In genomic region chr19:36719687-36720556, GRCh38 we compare ENCODE assay signal across 13 cellular contexts. TPM values are rescaled to one million over a fixed set of nuclear protein-coding genes. Genes with fewer than 3 reads are reported as not detected.
A peak's percentile ranks its signal among the peaks of the same experiment; 100 is the strongest.
DNase-seq lines count a peak whose midpoint lies in the region; ATAC-seq and TF ChIP-seq lines count a peak whose summit lies in the region.
"Had no signal": no experiment of that assay in that cellular context is flagged by ENCODE, and none has a peak within 500 bp of the region (broad histone marks: within the 10 kb centered on the region; RNA-seq: fewer than 3 reads in every experiment).

No MANE protein-coding gene starts in this region.

- H4K20me1 ChIP-seq in Karpas-422 (ENCODE audit: insufficient read depth, low read depth, low read length) (no peaks in the 10 kb centered on the region), hepatocyte (ENCODE audit: insufficient read depth, poor library complexity, severe bottlenecking) (no peaks in the 10 kb centered on the region)

- DNase-seq in EH (ENCODE audit: low read depth) (peak; percentile 6), Karpas-422 (no peak), myocyte (ENCODE audit: low read depth) (peak; percentile 11), hepatocyte (ENCODE audit: low spot score) (no peak)
- DNase-seq in activated CD4-positive, alpha-beta T cell treated with anti-CD3 and anti-CD28 coated beads, Interleukin-2, amount 10 ng/mL, durations not matched to agents 24 days and 14 days: no peak
- DNase-seq: activated CD4-positive, alpha-beta T cell treated with anti-CD3 and anti-CD28 coated beads, Interleukin-2, amount 50 U/mL, for 4 hours; NCI-H1092 treated with DMSO at 0.1 percent for 48 hours; RPMI8226; transverse colon had no signal

- peaks cover 60% of the 10 kb centered on the region for H3K9me3 ChIP-seq in Karpas-422 (ENCODE audit: low read length)
- peaks cover 23% of the 10 kb centered on the region for H3K9me3 ChIP-seq in ectodermal cell (ENCODE audit: control insufficient read depth, low read length)
- H3K9me3 ChIP-seq in hepatocyte (ENCODE audit: low read depth): peaks cover 79% of the 10 kb centered on the region

- H3K27me3 ChIP-seq in Karpas-422 (ENCODE audit: low read length) (no peaks in the 10 kb centered on the region), ectodermal cell (ENCODE audit: control insufficient read depth, insufficient read depth, low read length, poor library complexity, severe bottlenecking) (no peaks in the 10 kb centered on the region), hepatocyte (no peaks in the 10 kb centered on the region)
- H3K27me3 ChIP-seq: transverse colon had no signal

- H3K4me3 ChIP-seq in Karpas-422 (ENCODE audit: low read length): peak overlapping the region; percentile 9; the same call in 1 of the 2 replicates
- peak overlapping the region; percentile 6 for H3K4me3 ChIP-seq in ectodermal cell (ENCODE audit: insufficient read depth, low read depth, low read length)
- no peak overlapping the region for H3K4me3 ChIP-seq in hepatocyte
- H3K4me3 ChIP-seq: transverse colon had no signal

- H3K4me3 Mint-ChIP-seq in activated CD4-positive, alpha-beta T cell treated with anti-CD3 and anti-CD28 coated beads, Interleukin-2, amount 10 ng/mL, durations not matched to agents 24 days and 14 days: no peak overlapping the region
- H3K4me3 Mint-ChIP-seq: T-helper 1 cell treated with Interleukin-12 subunit alpha and Interleukin-12 subunit beta and Interleukin-4 antibody, amounts not matched to agents 30 μg/mL and 1 μg/mL, for 36 hours had no signal

- TF ChIP-seq CTCF in hepatocyte (IDR thresholded peaks at IDR 0.05; ENCODE audit: poor library complexity): no peak

- H3K36me3 Mint-ChIP-seq in activated CD4-positive, alpha-beta T cell treated with anti-CD3 and anti-CD28 coated beads, Interleukin-2, amount 10 ng/mL, durations not matched to agents 24 days and 14 days (ENCODE audit: low read depth): peaks cover 59% of the 10 kb centered on the region

- H3K27ac ChIP-seq in Karpas-422 (ENCODE audit: low read length): no peak overlapping the region
- no peak overlapping the region for H3K27ac ChIP-seq in ectodermal cell (ENCODE audit: insufficient read depth, low read depth, low read length, poor library complexity, severe bottlenecking)
- H3K27ac ChIP-seq in hepatocyte: no peak overlapping the region
- H3K27ac ChIP-seq: transverse colon had no signal

- no peak overlapping the region for H3K27ac Mint-ChIP-seq in activated CD4-positive, alpha-beta T cell treated with anti-CD3 and anti-CD28 coated beads, Interleukin-2, amount 10 ng/mL, durations not matched to agents 24 days and 14 days
- H3K27ac Mint-ChIP-seq: T-helper 1 cell treated with Interleukin-12 subunit alpha and Interleukin-12 subunit beta and Interleukin-4 antibody, amounts not matched to agents 30 μg/mL and 1 μg/mL, for 36 hours had no signal

- H3K27me3 Mint-ChIP-seq in activated CD4-positive, alpha-beta T cell treated with anti-CD3 and anti-CD28 coated beads, Interleukin-2, amount 10 ng/mL, durations not matched to agents 24 days and 14 days: no peaks in the 10 kb centered on the region

- H3K4me1 ChIP-seq in Karpas-422 (ENCODE audit: low read length) (no peaks in the 10 kb centered on the region), ectodermal cell (ENCODE audit: control insufficient read depth, insufficient read depth, low read length) (no peaks in the 10 kb centered on the region), hepatocyte (ENCODE audit: insufficient read depth) (no peaks in the 10 kb centered on the region)
- H3K4me1 ChIP-seq: transverse colon had no signal

- WGBS in ectodermal cell, 2 experiments: 91 to 100% methylated on average over 5 to 8 of the region's 10 CpGs
- 99% methylated on average over 10 of the region's 10 CpGs for WGBS in hepatocyte (ENCODE audit: low lambda C conversion rate, missing lambda C conversion rate)

- no peaks in the 10 kb centered on the region for H3K4me1 Mint-ChIP-seq in activated CD4-positive, alpha-beta T cell treated with anti-CD3 and anti-CD28 coated beads, Interleukin-2, amount 10 ng/mL, durations not matched to agents 24 days and 14 days

- H2AFZ ChIP-seq in Karpas-422 (ENCODE audit: low read length) (no peak overlapping the region), hepatocyte (no peak overlapping the region)

- no peak overlapping the region for H3K9ac ChIP-seq in Karpas-422 (ENCODE audit: low read length)

- H3K36me3 ChIP-seq in Karpas-422 (ENCODE audit: insufficient read depth, low read length) (peaks cover 73% of the 10 kb centered on the region), ectodermal cell (ENCODE audit: control insufficient read depth, insufficient read depth, low read length) (peaks cover 52% of the 10 kb centered on the region), hepatocyte (replicated peaks; ENCODE audit: insufficient read depth, low read depth) (peaks cover 38% of the 10 kb centered on the region)

- H3K4me2 ChIP-seq in Karpas-422 (ENCODE audit: low read depth, low read length, poor library complexity, severe bottlenecking) (no peak overlapping the region), hepatocyte (no peak overlapping the region)

- H3K9me3 Mint-ChIP-seq in activated CD4-positive, alpha-beta T cell treated with anti-CD3 and anti-CD28 coated beads, Interleukin-2, amount 10 ng/mL, durations not matched to agents 24 days and 14 days: peaks cover 19% of the 10 kb centered on the region

- ATAC-seq in HG02970 (IDR thresholded peaks at IDR 0.05; ENCODE audit: low FRiP score, unreplicated experiment): no peak
- ATAC-seq in GM18858 (IDR thresholded peaks at IDR 0.05; ENCODE audit: unreplicated experiment): no peak

- intact Hi-C loops in activated CD4-positive, alpha-beta T cell treated with anti-CD3 and anti-CD28 coated beads, Interleukin-2, amount 10 ng/mL, durations not matched to agents 24 days and 14 days (cut with micrococcal nuclease): no loop called here

- H3K9me2 ChIP-seq in Karpas-422 (replicated peaks; ENCODE audit: insufficient read depth, low read length): no peaks in the 10 kb centered on the region
- H3K9me2 ChIP-seq in hepatocyte (replicated peaks; ENCODE audit: insufficient read depth): no peaks in the 10 kb centered on the region

- H3K79me2 ChIP-seq in Karpas-422 (ENCODE audit: low read length) (no peaks in the 10 kb centered on the region), hepatocyte (no peaks in the 10 kb centered on the region)

RNA-seq across cellular contexts. Expression of gene ZNF567, which starts 32.5 kb away (rescaled TPM):
- total RNA-seq in Karpas-422 (2014; rRNA removed; shearing (Covaris generic); ENCODE audit: low replicate concordance): 13.9 and 18.8 TPM in 2 replicates
- polyA plus RNA-seq in ectodermal cell (2013, experiment 1 of 4): 16.0 TPM
- polyA plus RNA-seq in ectodermal cell (2013, experiment 2 of 4): 20.6 TPM
- 15.6 TPM for polyA plus RNA-seq in ectodermal cell (2013, experiment 3 of 4)
- 18.1 TPM for polyA plus RNA-seq in ectodermal cell (2013, experiment 4 of 4)
- total RNA-seq in myocyte (4.5 and 5.4 TPM in 2 replicates), hepatocyte (4.0 and 8.1 TPM in 2 replicates)
- 3.9 TPM for polyA plus RNA-seq in myocyte (2012)
- 4.4 and 9.5 TPM in 2 replicates for polyA plus RNA-seq in hepatocyte
- 8.2 and 8.3 TPM in 2 replicates for total RNA-seq in activated CD4-positive, alpha-beta T cell treated with anti-CD3 and anti-CD28 coated beads, Interleukin-2, amount 10 ng/mL, durations not matched to agents 24 days and 14 days

RNA-seq across cellular contexts. Expression of gene ZNF850, which starts 52.7 kb away (rescaled TPM):
- total RNA-seq in Karpas-422 (2014; rRNA removed; shearing (Covaris generic); ENCODE audit: low replicate concordance): 0.97 and 2.7 TPM in 2 replicates
- polyA plus RNA-seq in ectodermal cell (2013, experiment 1 of 4): 9.9 TPM
- 10.2 TPM for polyA plus RNA-seq in ectodermal cell (2013, experiment 2 of 4)
- 4.4 TPM for polyA plus RNA-seq in ectodermal cell (2013, experiment 3 of 4)
- 4.3 TPM for polyA plus RNA-seq in ectodermal cell (2013, experiment 4 of 4)
- total RNA-seq in myocyte (2.7 and 4.2 TPM in 2 replicates), hepatocyte (3.3 and 7.6 TPM in 2 replicates)
- 1.5 TPM for polyA plus RNA-seq in myocyte (2012)
- 0.64 and 1.1 TPM in 2 replicates for polyA plus RNA-seq in hepatocyte
- total RNA-seq in activated CD4-positive, alpha-beta T cell treated with anti-CD3 and anti-CD28 coated beads, Interleukin-2, amount 10 ng/mL, durations not matched to agents 24 days and 14 days: 3.2 and 3.8 TPM in 2 replicates

RNA-seq across cellular contexts. Expression of gene ZNF461, which starts 53.3 kb away (rescaled TPM):
- total RNA-seq in Karpas-422 (2014; rRNA removed; shearing (Covaris generic); ENCODE audit: low replicate concordance): 9.5 and 17.5 TPM in 2 replicates
- polyA plus RNA-seq in ectodermal cell (2013, experiment 1 of 4): 9.9 TPM
- polyA plus RNA-seq in ectodermal cell (2013, experiment 2 of 4): 11.8 TPM
- polyA plus RNA-seq in ectodermal cell (2013, experiment 3 of 4): 7.5 TPM
- 9.6 TPM for polyA plus RNA-seq in ectodermal cell (2013, experiment 4 of 4)
- total RNA-seq in myocyte: 11.1 and 11.8 TPM in 2 replicates
- polyA plus RNA-seq in myocyte (2012): 8.4 TPM
- 8.9 and 16.7 TPM in 2 replicates for total RNA-seq in hepatocyte
- polyA plus RNA-seq in hepatocyte: 3.2 and 4.6 TPM in 2 replicates
- 5.4 and 6.1 TPM in 2 replicates for total RNA-seq in activated CD4-positive, alpha-beta T cell treated with anti-CD3 and anti-CD28 coated beads, Interleukin-2, amount 10 ng/mL, durations not matched to agents 24 days and 14 days

Comparison
In these comparisons a context has a peak if more than half of its experiments do, and no peak if none do; other contexts are left out.
1. DNase-seq: peak in EH (single experiment) and myocyte (single experiment); none in Karpas-422 (single experiment), hepatocyte (single experiment) and activated CD4-positive, alpha-beta T cell treated with anti-CD3 and anti-CD28 coated beads, Interleukin-2, amount 10 ng/mL, durations not matched to agents 24 days and 14 days (single experiment).